ENCODE assay signal across 13 cellular contexts in the genomic region with DNA sequence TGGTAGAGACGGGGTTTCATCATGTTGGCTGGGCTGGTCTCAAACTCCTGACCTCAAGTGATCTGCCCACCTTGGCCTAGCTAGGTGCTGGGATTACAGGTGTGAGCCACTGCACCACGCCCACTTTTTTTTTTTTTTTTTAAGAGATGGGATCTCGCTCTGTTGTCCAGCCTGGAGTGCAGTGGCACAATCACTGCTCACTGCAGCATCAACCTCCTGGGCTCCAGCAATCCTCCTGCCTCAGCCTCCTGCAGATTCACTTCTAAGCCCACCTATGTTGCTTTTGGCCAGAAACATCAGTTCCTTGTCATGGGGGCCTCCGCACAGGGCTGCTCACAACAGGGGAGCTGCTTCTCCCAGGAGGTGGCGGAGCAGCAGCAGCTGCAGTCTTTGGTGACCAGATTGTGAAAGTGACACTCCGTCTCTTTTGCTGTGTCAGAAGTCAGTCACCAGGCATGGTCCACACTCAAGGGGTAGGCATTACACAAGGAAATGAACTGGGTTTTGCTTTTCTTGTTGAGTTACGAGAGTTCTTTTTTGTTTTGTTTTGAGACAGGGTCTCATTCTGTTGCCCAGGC. TPM values are rescaled to one million over a fixed set of nuclear protein-coding genes. Genes with fewer than 3 reads are reported as not detected.
DNase-seq lines count a peak whose midpoint lies in the region; ATAC-seq, FAIRE-seq and TF ChIP-seq lines count a peak whose summit lies in the region.
"Had no signal": no experiment of that assay in that cellular context is flagged by ENCODE, and none has a peak within 500 bp of the region (broad histone marks: within the 10 kb centered on the region; RNA-seq: fewer than 3 reads in every experiment).

No MANE protein-coding gene starts in this region.

- peaks cover 0 to 2% of the 10 kb centered on the region in 2 donors for H3K27me3 Mint-ChIP-seq in T-cell

- H2AFZ ChIP-seq in DND-41 (ENCODE audit: low read depth, low read length) (no peak overlapping the region), endothelial cell of umbilical vein (ENCODE audit: low read depth, low read length) (no peak overlapping the region)

- H3K9me3 Mint-ChIP-seq in T-cell, result no peaks in the 10 kb centered on the region

- no peak overlapping the region for H3K4me2 ChIP-seq in DND-41 (ENCODE audit: insufficient read depth, low read length)
- H3K4me2 ChIP-seq in endothelial cell of umbilical vein (ENCODE audit: insufficient read depth, low read length), result no peak overlapping the region
- H3K4me2 ChIP-seq: KMS-11 had no signal

- H3K4me3 Mint-ChIP-seq in T-cell, result no peak overlapping the region

- H3K36me3 ChIP-seq in DND-41 (ENCODE audit: insufficient read depth, low read length), result no peaks in the 10 kb centered on the region; the same call in 1 of the 2 replicates
- no peaks in the 10 kb centered on the region for H3K36me3 ChIP-seq in endothelial cell of umbilical vein (ENCODE audit: control insufficient read depth in 2 of 2, extremely low read depth in 1 of 2, insufficient read depth in 2 of 2, low read length in 2 of 2)
- H3K36me3 ChIP-seq in testis (ENCODE audit: low read depth, missing control alignments), result no peaks in the 10 kb centered on the region
- H3K36me3 ChIP-seq: adrenal gland, left lung had no signal

- FAIRE-seq in endothelial cell of umbilical vein (lab: Jason Lieb, UNC), result peak; percentile 15
- FAIRE-seq: endometrium had no signal

- POLR2A ChIA-PET in T-cell (lab: Charles Lee), result no interaction called here
- POLR2A ChIA-PET in endothelial cell of umbilical vein (lab: Charles Lee), result no interaction called here

- dilution Hi-C loops in endothelial cell of umbilical vein (cut with MboI; ENCODE audit: extremely low pct_ligation_motif_present, low sequenced_read_pairs), result no loop called here

- no TSS peak for BruUV-seq in endothelial cell of umbilical vein (replicated peaks; lab: Mats Ljungman, UMichigan)

- peaks cover 16% of the 10 kb centered on the region for H3K79me2 ChIP-seq in DND-41 (ENCODE audit: insufficient read depth, low read length)
- no peaks in the 10 kb centered on the region for H3K79me2 ChIP-seq in endothelial cell of umbilical vein (ENCODE audit: control insufficient read depth, insufficient read depth, low read length)

- H3K4me1 Mint-ChIP-seq in T-cell, result peaks cover 8 to 24% (median 23%) of the 10 kb centered on the region in 3 donors

- TF ChIP-seq POLR2A in endothelial cell of umbilical vein (IDR thresholded peaks at IDR 0.05; ENCODE audit: low read depth, low read length) (no peak), testis (IDR thresholded peaks at IDR 0.05) (no peak)

- H3K9ac ChIP-seq in DND-41 (ENCODE audit: low read depth, low read length) (no peak overlapping the region), endothelial cell of umbilical vein (replicated peaks; ENCODE audit: extremely low read depth, insufficient read depth, low read length) (no peak overlapping the region)
- H3K9ac ChIP-seq: KMS-11 had no signal

- H3K27me3 ChIP-seq in DND-41 (ENCODE audit: insufficient read depth, low read length, poor library complexity) (no peaks in the 10 kb centered on the region), endothelial cell of umbilical vein (ENCODE audit: control insufficient read depth in 2 of 2, insufficient read depth in 2 of 2, low read length in 2 of 2) (no peaks in the 10 kb centered on the region), testis (no peaks in the 10 kb centered on the region)
- H3K27me3 ChIP-seq: adrenal gland, left lung had no signal

- H3K9me3 ChIP-seq in DND-41 (ENCODE audit: insufficient read depth, low read length, severe bottlenecking) (no peaks in the 10 kb centered on the region), endothelial cell of umbilical vein (replicated peaks; ENCODE audit: control insufficient read depth, insufficient read depth, low read length) (no peaks in the 10 kb centered on the region), testis (no peaks in the 10 kb centered on the region)
- H3K9me3 ChIP-seq: adrenal gland, left lung had no signal

- no peak overlapping the region for H3K27ac ChIP-seq in DND-41 (ENCODE audit: low read length)
- H3K27ac ChIP-seq in endothelial cell of umbilical vein (ENCODE audit: insufficient read depth, low read depth, low read length), result no peak overlapping the region
- no peak overlapping the region for H3K27ac ChIP-seq in testis
- H3K27ac ChIP-seq: adrenal gland, KMS-11, left lung had no signal

- no peak for ATAC-seq in DND-41 (ENCODE audit: insufficient read depth, low read depth)
- ATAC-seq in T-cell (replicated peaks in 1 of 4), result peak in 1 of 4 experiments; percentile 27
- ATAC-seq in GM21786 (IDR thresholded peaks at IDR 0.05; ENCODE audit: unreplicated experiment), result no peak

- CTCF ChIA-PET in T-cell (lab: Charles Lee) (interaction anchor here in 1 of 2 donors (0.7 to 1.3 kb wide), 2 partner anchors 10 to 184 kb away, joined by 3 to 6 read pairs; no protein-coding TSS in a partner anchor), endothelial cell of umbilical vein (lab: Charles Lee) (interaction anchor here (0.7 to 2.0 kb wide), 10 partner anchors 8 to 295 kb away, joined by 3 to 26 read pairs (median 4); partner anchors contain the start of gene DECR2)

- TF ChIP-seq CTCF in DND-41 (IDR thresholded peaks at IDR 0.05; ENCODE audit: borderline replicate concordance, extremely low read depth, low read length, poor library complexity, severe bottlenecking) (peak; percentile 21), endothelial cell of umbilical vein (IDR thresholded peaks at IDR 0.05; ENCODE audit: extremely low read depth in 1 of 2, insufficient read depth in 1 of 2, low read depth in 1 of 2, low read length in 2 of 2) (no peak), testis (IDR thresholded peaks at IDR 0.05) (no peak)

- intact Hi-C loops in endothelial cell of umbilical vein (cut with micrococcal nuclease), result loop anchor here (1.0 to 5.0 kb wide), 3 partner anchors 103 to 268 kb away; no protein-coding TSS in a partner anchor
- intact Hi-C loops in testis (cut with DNase I; ENCODE audit: low total_unique reads), result no loop called here

- H3K27ac Mint-ChIP-seq in T-cell, result peak overlapping the region; percentile 70 to 72

- no peaks in the 10 kb centered on the region for H3K9me1 ChIP-seq in endothelial cell of umbilical vein (replicated peaks; ENCODE audit: control insufficient read depth, extremely low read depth, insufficient read depth, low read length)

- WGBS in testis, 2 donors, result 93 to 97% methylated on average over 7 of the region's 7 CpGs

- H3K4me3 ChIP-seq in DND-41 (ENCODE audit: low read depth in 1 of 2, low read length in 2 of 2), result no peak overlapping the region
- no peak overlapping the region for H3K4me3 ChIP-seq in endothelial cell of umbilical vein (replicated peaks in 1 of 3; ENCODE audit: insufficient read depth in 1 of 3, low read depth in 1 of 3, low read length in 3 of 3)
- H3K4me3 ChIP-seq in testis, result no peak overlapping the region
- H3K4me3 ChIP-seq: adrenal gland, left lung had no signal

- H4K20me1 ChIP-seq in DND-41 (ENCODE audit: insufficient read depth, low read length) (no peaks in the 10 kb centered on the region), endothelial cell of umbilical vein (replicated peaks; ENCODE audit: control insufficient read depth, extremely low read depth, insufficient read depth, low read length) (no peaks in the 10 kb centered on the region)

- peaks cover 22% of the 10 kb centered on the region for H3K4me1 ChIP-seq in DND-41 (ENCODE audit: insufficient read depth, low read length)
- peaks cover 3% of the 10 kb centered on the region for H3K4me1 ChIP-seq in endothelial cell of umbilical vein (ENCODE audit: control insufficient read depth, extremely low read depth, insufficient read depth, low read length)
- H3K4me1 ChIP-seq in testis, result peaks cover 27% of the 10 kb centered on the region

- H3K36me3 Mint-ChIP-seq in T-cell, result no peaks in the 10 kb centered on the region

- DNase-seq in Ammon's horn (ENCODE audit: low spot score) (peak; percentile 1), DND-41 (no peak), T-cell (peak in 3 of 34 experiments; percentile 30 to 42 (median 34)), endothelial cell of umbilical vein (ENCODE audit: low read depth, low spot score) (no peak), testis (no peak), AG08395 (ENCODE audit: low spot score) (no peak), DMS 273 (lab: John Stamatoyannopoulos, UW; ENCODE audit: unreplicated experiment) (no peak)
- DNase-seq: NCI-H1436 treated with DMSO at 0.1 percent for 48 hours had no signal

RNA-seq across cellular contexts. Expression of gene NME4, which starts 4.5 kb away (rescaled TPM):
- 10 to 100 TPM; 32.5 to 48.4 (median 41.3) TPM for total RNA-seq in T-cell
- total RNA-seq in endothelial cell of umbilical vein, result 166 and 170 TPM in 2 replicates
- polyA plus RNA-seq in endothelial cell of umbilical vein, result 264 and 412 TPM in 2 replicates
- polyA plus RNA-seq in endothelial cell of umbilical vein (2011; cell fraction: cytosol; rRNA removed), result 190 and 214 TPM in 2 replicates
- 111 and 145 TPM in 2 replicates for polyA plus RNA-seq in endothelial cell of umbilical vein (2011; cell fraction: nucleus; rRNA removed)
- polyA plus RNA-seq in endothelial cell of umbilical vein (2012), result 180 and 258 TPM in 2 replicates
- polyA minus RNA-seq in endothelial cell of umbilical vein, result 70.2 and 79.0 TPM in 2 replicates
- 15.6 TPM for polyA minus RNA-seq in endothelial cell of umbilical vein (2011; cell fraction: cytosol; rRNA and poly(A)+ RNA removed)
- 21.5 and 33.0 TPM in 2 replicates for polyA minus RNA-seq in endothelial cell of umbilical vein (2011; cell fraction: nucleus; rRNA and poly(A)+ RNA removed)
- 100 to 1,000 TPM in 1 of 2 donors, 10 to 100 TPM in 1; 87.5 to 107 TPM for total RNA-seq in testis
- 79.2 TPM for polyA plus RNA-seq in testis (ENCODE audit: insufficient read depth, low read depth, low replicate concordance)

RNA-seq across cellular contexts. Expression of gene DECR2, which starts 9.1 kb away (rescaled TPM):
- total RNA-seq in T-cell, result 10 to 100 TPM; 10.5 to 17.6 (median 11.3) TPM
- total RNA-seq in endothelial cell of umbilical vein, result 23.1 and 28.3 TPM in 2 replicates
- 46.5 and 61.7 TPM in 2 replicates for polyA plus RNA-seq in endothelial cell of umbilical vein
- polyA plus RNA-seq in endothelial cell of umbilical vein (2011; cell fraction: cytosol; rRNA removed), result 19.8 and 30.3 TPM in 2 replicates
- polyA plus RNA-seq in endothelial cell of umbilical vein (2011; cell fraction: nucleus; rRNA removed), result 82.4 and 87.1 TPM in 2 replicates
- polyA plus RNA-seq in endothelial cell of umbilical vein (2012), result 16.7 and 26.2 TPM in 2 replicates
- 13.3 and 20.1 TPM in 2 replicates for polyA minus RNA-seq in endothelial cell of umbilical vein
- 17.4 TPM for polyA minus RNA-seq in endothelial cell of umbilical vein (2011; cell fraction: cytosol; rRNA and poly(A)+ RNA removed)
- polyA minus RNA-seq in endothelial cell of umbilical vein (2011; cell fraction: nucleus; rRNA and poly(A)+ RNA removed), result 12.1 and 15.1 TPM in 2 replicates
- 10 to 100 TPM; 52.2 to 56.1 TPM for total RNA-seq in testis
- 33.2 TPM for polyA plus RNA-seq in testis (ENCODE audit: insufficient read depth, low read depth, low replicate concordance)

RNA-seq across cellular contexts. Expression of gene PGAP6, which starts 10.8 kb away (rescaled TPM):
- 100 to 1,000 TPM in 4 of 5 donors, 10 to 100 TPM in 1; 34.9 to 143 (median 122) TPM for total RNA-seq in T-cell
- 88.1 and 89.8 TPM in 2 replicates for total RNA-seq in endothelial cell of umbilical vein
- 365 and 484 TPM in 2 replicates for polyA plus RNA-seq in endothelial cell of umbilical vein
- 169 and 201 TPM in 2 replicates for polyA plus RNA-seq in endothelial cell of umbilical vein (2011; cell fraction: cytosol; rRNA removed)
- polyA plus RNA-seq in endothelial cell of umbilical vein (2011; cell fraction: nucleus; rRNA removed), result 127 and 155 TPM in 2 replicates
- 90.7 and 148 TPM in 2 replicates for polyA plus RNA-seq in endothelial cell of umbilical vein (2012)
- polyA minus RNA-seq in endothelial cell of umbilical vein, result 166 and 233 TPM in 2 replicates
- polyA minus RNA-seq in endothelial cell of umbilical vein (2011; cell fraction: cytosol; rRNA and poly(A)+ RNA removed), result 27.0 TPM
- polyA minus RNA-seq in endothelial cell of umbilical vein (2011; cell fraction: nucleus; rRNA and poly(A)+ RNA removed), result 51.9 and 54.7 TPM in 2 replicates
- total RNA-seq in testis, result 100 to 1,000 TPM; 261 to 265 TPM
- 121 TPM for polyA plus RNA-seq in testis (ENCODE audit: insufficient read depth, low read depth, low replicate concordance)

RNA-seq across cellular contexts. Expression of gene MRPL28, which starts 22.2 kb away (rescaled TPM):
- total RNA-seq in T-cell (10 to 100 TPM; 29.3 to 43.8 (median 34.5) TPM), endothelial cell of umbilical vein (86.3 and 104 TPM in 2 replicates), testis (100 to 1,000 TPM; 108 to 119 TPM)
- polyA plus RNA-seq in endothelial cell of umbilical vein (180 and 198 TPM in 2 replicates), testis (ENCODE audit: insufficient read depth, low read depth, low replicate concordance) (161 TPM)
- polyA plus RNA-seq in endothelial cell of umbilical vein (2011; cell fraction: cytosol; rRNA removed), result 158 and 211 TPM in 2 replicates
- polyA plus RNA-seq in endothelial cell of umbilical vein (2011; cell fraction: nucleus; rRNA removed), result 82.8 and 92.3 TPM in 2 replicates
- polyA plus RNA-seq in endothelial cell of umbilical vein (2012), result 88.7 and 102 TPM in 2 replicates
- 57.6 and 61.2 TPM in 2 replicates for polyA minus RNA-seq in endothelial cell of umbilical vein
- polyA minus RNA-seq in endothelial cell of umbilical vein (2011; cell fraction: cytosol; rRNA and poly(A)+ RNA removed), result 48.4 TPM
- 10.6 and 16.3 TPM in 2 replicates for polyA minus RNA-seq in endothelial cell of umbilical vein (2011; cell fraction: nucleus; rRNA and poly(A)+ RNA removed)

RNA-seq across cellular contexts. Expression of gene RAB11FIP3, which starts 32.9 kb away (rescaled TPM):
- total RNA-seq in T-cell, result 10 to 100 TPM; 36.9 to 49.0 (median 44.1) TPM
- total RNA-seq in endothelial cell of umbilical vein, result 64.9 and 75.9 TPM in 2 replicates
- polyA plus RNA-seq in endothelial cell of umbilical vein, result 19.3 and 20.5 TPM in 2 replicates
- 21.7 and 25.3 TPM in 2 replicates for polyA plus RNA-seq in endothelial cell of umbilical vein (2011; cell fraction: cytosol; rRNA removed)
- 61.5 and 72.6 TPM in 2 replicates for polyA plus RNA-seq in endothelial cell of umbilical vein (2011; cell fraction: nucleus; rRNA removed)
- polyA plus RNA-seq in endothelial cell of umbilical vein (2012), result 36.9 and 44.4 TPM in 2 replicates
- 28.4 and 37.7 TPM in 2 replicates for polyA minus RNA-seq in endothelial cell of umbilical vein
- 6.7 TPM for polyA minus RNA-seq in endothelial cell of umbilical vein (2011; cell fraction: cytosol; rRNA and poly(A)+ RNA removed)
- 30.2 and 32.3 TPM in 2 replicates for polyA minus RNA-seq in endothelial cell of umbilical vein (2011; cell fraction: nucleus; rRNA and poly(A)+ RNA removed)
- total RNA-seq in testis, result 100 to 1,000 TPM; 166 to 186 TPM
- polyA plus RNA-seq in testis (ENCODE audit: insufficient read depth, low read depth, low replicate concordance), result 61.7 TPM
